19 cellular contexts compared by ENCODE assay signal in the genomic region with DNA sequence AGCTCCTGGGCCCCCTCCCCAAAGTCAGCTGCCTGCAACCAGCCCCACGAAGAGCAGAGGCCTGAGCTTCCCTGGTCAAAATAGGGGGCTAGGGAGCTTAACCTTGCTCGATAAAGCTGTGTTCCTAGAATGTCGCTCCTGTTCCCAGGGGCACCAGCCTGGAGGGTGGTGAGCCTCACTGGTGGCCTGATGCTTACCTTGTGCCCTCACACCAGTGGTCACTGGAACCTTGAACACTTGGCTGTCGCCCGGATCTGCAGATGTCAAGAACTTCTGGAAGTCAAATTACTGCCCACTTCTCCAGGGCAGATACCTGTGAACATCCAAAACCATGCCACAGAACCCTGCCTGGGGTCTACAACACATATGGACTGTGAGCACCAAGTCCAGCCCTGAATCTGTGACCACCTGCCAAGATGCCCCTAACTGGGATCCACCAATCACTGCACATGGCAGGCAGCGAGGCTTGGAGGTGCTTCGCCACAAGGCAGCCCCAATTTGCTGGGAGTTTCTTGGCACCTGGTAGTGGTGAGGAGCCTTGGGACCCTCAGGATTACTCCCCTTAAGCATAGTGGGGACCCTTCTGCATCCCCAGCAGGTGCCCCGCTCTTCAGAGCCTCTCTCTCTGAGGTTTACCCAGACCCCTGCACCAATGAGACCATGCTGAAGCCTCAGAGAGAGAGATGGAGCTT. TPM values are rescaled to one million over a fixed set of nuclear protein-coding genes. Genes with fewer than 3 reads are reported as not detected.
DNase-seq lines count a peak whose midpoint lies in the region; TF ChIP-seq lines count a peak whose summit lies in the region.
"Had no signal": no experiment of that assay in that cellular context is flagged by ENCODE, and none has a peak within 500 bp of the region (broad histone marks: within the 10 kb centered on the region; RNA-seq: fewer than 3 reads in every experiment).

No MANE protein-coding gene starts in this region.

- no peaks in the 10 kb centered on the region for H3K4me1 Mint-ChIP-seq in type B pancreatic cell (ENCODE audit: unreplicated experiment)

- H3K4me3 ChIP-seq in prostate gland: no peak overlapping the region
- H3K4me3 ChIP-seq: GM12878, GM23338, PC-9 had no signal

- H3K9me3 Mint-ChIP-seq in type B pancreatic cell: peaks cover 2% of the 10 kb centered on the region
- H3K9me3 Mint-ChIP-seq: GM23338 had no signal

- H3K4me1 ChIP-seq in prostate gland (replicated peaks): no peaks in the 10 kb centered on the region

- 72% methylated on average over 6 of the region's 8 CpGs for WGBS in prostate gland

- no peak overlapping the region for H3K4me3 Mint-ChIP-seq in type B pancreatic cell
- H3K4me3 Mint-ChIP-seq: GM23338 had no signal

- H3K27ac ChIP-seq in prostate gland: no peak overlapping the region
- H3K27ac ChIP-seq: PC-9 had no signal

- H3K27me3 Mint-ChIP-seq in type B pancreatic cell: no peaks in the 10 kb centered on the region

- intact Hi-C loops in prostate gland (cut with DNase I): no loop called here

- no peaks in the 10 kb centered on the region for H3K9me3 ChIP-seq in prostate gland

- TF ChIP-seq CTCF in type B pancreatic cell (conservative IDR thresholded peaks at IDR 0.05) (no peak), prostate gland (IDR thresholded peaks at IDR 0.05) (no peak)

- DNase-seq in activated effector memory CD4-positive, alpha-beta T cell treated with anti-CD3 and anti-CD28 coated beads, Interleukin-2, amount 50 U/mL, for 16 hours: peak; percentile 33
- no peak for DNase-seq in activated effector memory CD4-positive, alpha-beta T cell treated with Interleukin-2 at 50 U/mL for 16 hours
- DNase-seq in activated CD8-positive, alpha-beta memory T cell treated with anti-CD3 and anti-CD28 coated beads, Interleukin-2, amount 50 U/mL, for 48 hours: peak; percentile 15
- DNase-seq in mesenteric fat pad (ENCODE audit: low spot score) (peak; percentile 77), type B pancreatic cell (ENCODE audit: extremely low spot score, unreplicated experiment) (peak; percentile 37), prostate gland (ENCODE audit: low spot score) (no peak), NCI-H446 (lab: John Stamatoyannopoulos, UW) (no peak), NCI-H1092 treated with DMSO at 0.1 percent for 48 hours (lab: John Stamatoyannopoulos, UW) (no peak)
- DNase-seq: C1 segment of cervical spinal cord, GDM1, KBM-7, NCI-H1436 treated with DMSO at 0.1 percent for 48 hours, NCI-H2029 treated with DMSO at 0.1 percent for 48 hours, NCI-H510A, NCI-H774, PC-9 had no signal

- H3K27me3 ChIP-seq in prostate gland (replicated peaks; ENCODE audit: insufficient read depth): peaks cover 24% of the 10 kb centered on the region

- TF ChIP-seq POLR2A in prostate gland (IDR thresholded peaks at IDR 0.05): no peak

- H3K36me3 Mint-ChIP-seq in type B pancreatic cell: no peaks in the 10 kb centered on the region

- H3K36me3 ChIP-seq in prostate gland: no peaks in the 10 kb centered on the region

- no peak overlapping the region for H3K27ac Mint-ChIP-seq in type B pancreatic cell
- H3K27ac Mint-ChIP-seq: GM23338 had no signal

RNA-seq across cellular contexts. Expression of gene CEACAM5, which starts 4.7 kb away (rescaled TPM):
- total RNA-seq in mesenteric fat pad (0.35 TPM), type B pancreatic cell (ENCODE audit: low replicate concordance) (13.5 and 13.9 TPM in 2 replicates), prostate gland (1 to 10 TPM in 1 of 2 donors, under 1 TPM in 1; 0.32 to 3.4 TPM)
- total RNA-seq: GM23338, M059J had no signal

RNA-seq across cellular contexts. Expression of gene CEACAM7, which starts 15.7 kb away (rescaled TPM):
- total RNA-seq in mesenteric fat pad (not detected), type B pancreatic cell (ENCODE audit: low replicate concordance) (4.4 and 8.0 TPM in 2 replicates), prostate gland (not detected)
- total RNA-seq: GM12878, M059J, PC-9 had no signal

RNA-seq across cellular contexts. Expression of gene CEACAM6, which starts 51.6 kb away (rescaled TPM):
- total RNA-seq in mesenteric fat pad: 0.22 TPM
- 29.8 and 76.1 TPM in 2 replicates for total RNA-seq in type B pancreatic cell (ENCODE audit: low replicate concordance)
- 1 to 10 TPM; 2.5 to 6.3 TPM for total RNA-seq in prostate gland
- total RNA-seq: GM23338, M059J had no signal

Comparison
In these comparisons a context has a peak if more than half of its experiments do, and no peak if none do; other contexts are left out.
1. DNase-seq: peak in activated effector memory CD4-positive, alpha-beta T cell treated with anti-CD3 and anti-CD28 coated beads, Interleukin-2, amount 50 U/mL, for 16 hours (single experiment), activated CD8-positive, alpha-beta memory T cell treated with anti-CD3 and anti-CD28 coated beads, Interleukin-2, amount 50 U/mL, for 48 hours (single experiment), mesenteric fat pad (single experiment) and type B pancreatic cell (single experiment); none in activated effector memory CD4-positive, alpha-beta T cell treated with Interleukin-2 at 50 U/mL for 16 hours (single experiment), prostate gland (single experiment), NCI-H446 (0 of 2) and NCI-H1092 treated with DMSO at 0.1 percent for 48 hours (single experiment).